In the genomic region with DNA sequence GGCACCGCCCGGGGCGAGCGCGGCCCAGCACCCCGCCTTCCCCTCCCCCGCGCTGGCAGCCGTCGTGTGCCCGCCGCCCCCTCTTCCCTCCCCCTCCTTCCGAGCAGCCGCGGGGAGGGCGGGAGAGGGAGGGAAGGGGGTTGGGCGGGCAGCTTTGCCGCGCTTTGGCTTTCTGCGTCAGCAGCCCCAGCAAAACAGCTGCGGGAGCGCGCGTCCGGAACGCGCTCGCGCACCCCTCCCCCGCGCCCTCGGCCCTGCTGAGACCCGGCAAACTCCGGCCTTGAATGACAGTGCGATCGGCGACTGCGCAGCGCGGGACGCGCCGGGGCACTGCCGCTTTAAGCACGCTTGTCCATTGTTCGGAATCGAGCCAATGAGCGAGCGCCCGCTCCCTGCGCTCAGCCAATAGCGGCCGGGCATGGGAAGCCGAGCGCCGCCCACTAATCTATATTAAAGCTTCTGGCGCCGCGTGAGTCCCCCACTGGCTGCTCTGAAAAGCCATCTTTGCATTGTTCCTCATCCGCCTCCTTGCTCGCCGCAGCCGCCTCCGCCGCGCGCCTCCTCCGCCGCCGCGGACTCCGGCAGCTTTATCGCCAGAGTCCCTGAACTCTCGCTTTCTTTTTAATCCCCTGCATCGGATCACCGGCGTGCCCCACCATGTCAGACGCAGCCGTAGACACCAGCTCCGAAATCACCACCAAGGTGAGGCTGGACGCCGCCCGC, we compare ENCODE assay signal across 8 cellular contexts. TPM values are rescaled to one million over a fixed set of nuclear protein-coding genes. Genes with fewer than 3 reads are reported as not detected.
A peak's percentile ranks its signal among the peaks of the same experiment; 100 is the strongest.
DNase-seq lines count a peak whose midpoint lies in the region; ATAC-seq and TF ChIP-seq lines count a peak whose summit lies in the region.

A gene with protein sequence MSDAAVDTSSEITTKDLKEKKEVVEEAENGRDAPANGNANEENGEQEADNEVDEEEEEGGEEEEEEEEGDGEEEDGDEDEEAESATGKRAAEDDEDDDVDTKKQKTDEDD (plus strand): TSS at position 476 of the 723 bp plus-strand sequence. CDS start 182 bp downstream, at position 658.

- POLR2A ChIA-PET in BJ (lab: Charles Lee): interaction anchor here (1.0 to 1.5 kb wide), 3 partner anchors 9 to 42 kb away, joined by 3 to 6 read pairs (median 4); no protein-coding TSS in a partner anchor
- POLR2A ChIA-PET in activated CD4-positive, alpha-beta T cell treated with anti-CD3 and anti-CD28 coated beads, Interleukin-2, amount 10 ng/mL, durations not matched to agents 7 days and 5 days (lab: Charles Lee): interaction anchor here (0.5 to 1.1 kb wide), 3 partner anchors 44 to 95 kb away, joined by 3 to 6 read pairs (median 3); no protein-coding TSS in a partner anchor

- CTCF ChIA-PET in BJ (lab: Yijun Ruan, JAX): interaction anchor here (0.7 to 4.3 kb wide), 9 partner anchors 8 to 95 kb away, joined by 4 to 90 read pairs (median 6); no protein-coding TSS in a partner anchor
- CTCF ChIA-PET in activated CD4-positive, alpha-beta T cell treated with anti-CD3 and anti-CD28 coated beads, Interleukin-2, amount 10 ng/mL, durations not matched to agents 7 days and 5 days (lab: Charles Lee): interaction anchor here (0.5 to 6.8 kb wide), 8 partner anchors 17 to 101 kb away, joined by 3 to 131 read pairs (median 8); no protein-coding TSS in a partner anchor

- no peaks in the 10 kb centered on the region for H3K9me3 Mint-ChIP-seq in activated CD4-positive, alpha-beta T cell treated with anti-CD3 and anti-CD28 coated beads, Interleukin-2, amount 10 ng/mL, durations not matched to agents 7 days and 5 days

- ATAC-seq in GM19328 (IDR thresholded peaks at IDR 0.05; ENCODE audit: unreplicated experiment) (peak; percentile 49), HG03520 (IDR thresholded peaks at IDR 0.05; ENCODE audit: unreplicated experiment) (peak; percentile 52)

- H3K4me3 Mint-ChIP-seq in activated CD4-positive, alpha-beta T cell treated with anti-CD3 and anti-CD28 coated beads, Interleukin-2, amount 10 ng/mL, durations not matched to agents 7 days and 5 days: peak within 1 kb of the TSS; percentile 99

- H3K4me1 Mint-ChIP-seq in activated CD4-positive, alpha-beta T cell treated with anti-CD3 and anti-CD28 coated beads, Interleukin-2, amount 10 ng/mL, durations not matched to agents 7 days and 5 days: peaks cover 35% of the 10 kb centered on the region

- peak within 1 kb of the TSS; percentile 92 for H3K4me3 ChIP-seq in BJ (ENCODE audit: low read depth, low read length)

- DNase-seq in BJ (ENCODE audit: low read depth) (peak; percentile 98), NCI-H69 (lab: John Stamatoyannopoulos, UW) (peak; percentile 98), cortex of kidney (lab: John Stamatoyannopoulos, UW) (peak; percentile 97), left kidney (ENCODE audit: low read depth, low spot score) (peak; percentile 100)
- peak; percentile 99 for DNase-seq in activated CD4-positive, alpha-beta T cell treated with anti-CD3 and anti-CD28 coated beads, Interleukin-2, amount 10 ng/mL, durations not matched to agents 7 days and 5 days
- DNase-seq in stimulated activated CD4-positive, alpha-beta T cell treated with anti-CD3 and anti-CD28 coated beads, Interleukin-2, amount 100 ng/mL, for 24 hours: peak; percentile 99

- H3K27me3 Mint-ChIP-seq in activated CD4-positive, alpha-beta T cell treated with anti-CD3 and anti-CD28 coated beads, Interleukin-2, amount 10 ng/mL, durations not matched to agents 7 days and 5 days: peaks cover 2% of the 10 kb centered on the region

- H3K36me3 Mint-ChIP-seq in activated CD4-positive, alpha-beta T cell treated with anti-CD3 and anti-CD28 coated beads, Interleukin-2, amount 10 ng/mL, durations not matched to agents 7 days and 5 days (ENCODE audit: low read depth): peaks cover 38% of the 10 kb centered on the region

- H3K36me3 ChIP-seq in BJ (ENCODE audit: control insufficient read depth, insufficient read depth, low read length): peaks cover 8% of the 10 kb centered on the region

- no peaks in the 10 kb centered on the region for H3K27me3 ChIP-seq in BJ (ENCODE audit: control insufficient read depth, insufficient read depth, low read length)

- TF ChIP-seq CTCF in BJ (IDR thresholded peaks at IDR 0.05; ENCODE audit: insufficient read depth, low read depth, low read length): no peak

- peak within 1 kb of the TSS; percentile 100 for H3K27ac Mint-ChIP-seq in activated CD4-positive, alpha-beta T cell treated with anti-CD3 and anti-CD28 coated beads, Interleukin-2, amount 10 ng/mL, durations not matched to agents 7 days and 5 days

RNA-seq across cellular contexts. Expression of the gene that starts here (rescaled TPM):
- 363 and 447 TPM in 2 replicates for polyA plus RNA-seq in BJ (2011; rRNA removed)
- 91.3 and 93.2 TPM in 2 replicates for polyA minus RNA-seq in BJ (2011; rRNA and poly(A)+ RNA removed)
- 1,000 to 10,000 TPM; 1,700 to 2,208 TPM for total RNA-seq in activated CD4-positive, alpha-beta T cell treated with anti-CD3 and anti-CD28 coated beads, Interleukin-2, amount 10 ng/mL, durations not matched to agents 7 days and 5 days

Comparison
In these comparisons a context has a peak if more than half of its experiments do, and no peak if none do; other contexts are left out.
1. Peak in every context shown above with its lines: DNase-seq, ATAC-seq and H3K4me3 ChIP-seq.